ENCODE assay signal across 1 cellular context in the genomic region with DNA sequence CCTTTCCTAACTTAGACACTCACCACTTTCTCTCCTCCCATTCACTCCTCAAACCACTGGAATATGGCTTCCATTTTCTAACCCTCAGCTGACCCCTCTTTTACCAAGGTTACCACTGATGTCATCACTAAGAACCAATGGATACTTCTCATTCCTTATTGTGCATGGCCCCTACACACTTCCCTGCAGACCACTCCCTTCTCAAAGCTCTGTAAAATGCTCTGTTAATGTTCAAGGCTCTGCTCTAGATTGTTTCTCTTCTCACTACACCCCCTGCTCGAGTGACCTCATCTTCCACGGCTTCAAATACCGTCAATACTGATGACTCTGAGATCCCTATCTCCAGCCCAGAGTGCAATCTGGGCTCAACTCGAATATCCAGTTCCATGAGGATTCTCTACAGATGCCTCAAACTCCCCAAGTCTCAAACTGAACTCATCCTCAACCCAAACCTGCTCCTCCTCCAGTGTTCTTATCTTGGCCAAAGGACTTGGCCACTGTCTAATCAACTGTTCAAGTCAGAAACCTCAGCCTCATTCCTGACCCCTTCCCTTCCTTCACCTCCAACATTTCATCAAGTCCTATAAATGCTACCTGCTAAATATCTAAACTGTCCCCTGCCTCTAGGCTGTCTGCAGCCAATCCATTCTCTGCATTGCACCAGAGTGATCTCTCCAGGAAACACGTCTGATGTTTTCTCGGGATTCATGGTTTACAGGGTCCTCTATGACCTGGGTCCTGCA.
A peak's percentile ranks its signal among the peaks of the same experiment; 100 is the strongest.
TF ChIP-seq lines count a peak whose summit lies in the region.

No MANE protein-coding gene starts in this region.

TF ChIP-seq in K562, 482 proteins besides CTCF, POLR2A, EP300 and RAD21 (continued from another document and continues in another):
- TF ChIP-seq, protein P1, sequence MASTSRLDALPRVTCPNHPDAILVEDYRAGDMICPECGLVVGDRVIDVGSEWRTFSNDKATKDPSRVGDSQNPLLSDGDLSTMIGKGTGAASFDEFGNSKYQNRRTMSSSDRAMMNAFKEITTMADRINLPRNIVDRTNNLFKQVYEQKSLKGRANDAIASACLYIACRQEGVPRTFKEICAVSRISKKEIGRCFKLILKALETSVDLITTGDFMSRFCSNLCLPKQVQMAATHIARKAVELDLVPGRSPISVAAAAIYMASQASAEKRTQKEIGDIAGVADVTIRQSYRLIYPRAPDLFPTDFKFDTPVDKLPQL (IDR thresholded peaks at IDR 0.05; ENCODE audit: extremely low read depth, insufficient read length): no peak
- TF ChIP-seq MAFF (IDR thresholded peaks at IDR 0.05; ENCODE audit: low read length) (no peak), ATF6 (CRISPR knock-in tag; IDR thresholded peaks at IDR 0.05) (no peak), CBFA2T3 (IDR thresholded peaks at IDR 0.05) (peak; percentile 49; the same call in 1 of the 2 replicates), RFX7 (CRISPR knock-in tag; IDR thresholded peaks at IDR 0.05) (no peak), SMAD3 (CRISPR knock-in tag; conservative IDR thresholded peaks at IDR 0.05) (no peak), HMBOX1 (IDR thresholded peaks at IDR 0.05) (peak; percentile 65), TRIM24 (IDR thresholded peaks at IDR 0.05) (peak in 1 of 2 experiments; percentile 58; a peak in 2 of 4 replicates), ZNF146 (CRISPR knock-in tag; IDR thresholded peaks at IDR 0.05; ENCODE audit: unreplicated experiment) (no peak), CHD4 (IDR thresholded peaks at IDR 0.05; ENCODE audit: insufficient read depth, insufficient replicate concordance, low read depth, low read length, poor library complexity, severe bottlenecking) (no peak), HNRNPUL1 (IDR thresholded peaks at IDR 0.05; ENCODE audit: low read length) (no peak), ZBTB9 (CRISPR knock-in tag; IDR thresholded peaks at IDR 0.05) (no peak), RBM39 (optimal IDR thresholded peaks at IDR 0.05; ENCODE audit: low read depth, low read length) (no peak), FOSL1 (tag; conservative IDR thresholded peaks at IDR 0.05) (peak; percentile 87), ZNF766 (CRISPR knock-in tag; conservative IDR thresholded peaks at IDR 0.05) (peak; percentile 72), MCM2 (IDR thresholded peaks at IDR 0.05; ENCODE audit: low read depth) (no peak), NELFE (IDR thresholded peaks at IDR 0.05; ENCODE audit: insufficient read depth, insufficient read length) (no peak), MITF (IDR thresholded peaks at IDR 0.05) (no peak), THRA (IDR thresholded peaks at IDR 0.05) (no peak), ELF4 (CRISPR knock-in tag; IDR thresholded peaks at IDR 0.05) (0 out of 2 replicates have a peak, but pooled peaks have one; percentile 28), NCOR1 (IDR thresholded peaks at IDR 0.05) (no peak), XRCC4 (IDR thresholded peaks at IDR 0.05; ENCODE audit: extremely low read depth, insufficient read depth, insufficient read length) (no peak), SREBF1 (IDR thresholded peaks at IDR 0.05; ENCODE audit: borderline replicate concordance, low read depth, low read length) (no peak), ZNF639 (CRISPR knock-in tag; conservative IDR thresholded peaks at IDR 0.05 in 1 of 2, IDR thresholded peaks at IDR 0.05 in 1 of 2) (no peak), PRDM10 (IDR thresholded peaks at IDR 0.05; ENCODE audit: partially characterized antibody) (no peak), HBP1 (CRISPR knock-in tag; IDR thresholded peaks at IDR 0.05) (0 out of 2 replicates have a peak, but pooled peaks have one; percentile 46), SAFB (IDR thresholded peaks at IDR 0.05; ENCODE audit: borderline replicate concordance, low read depth, low read length) (no peak), CEBPG (CRISPR knock-in tag; IDR thresholded peaks at IDR 0.05) (no peak), CEBPG (tag; conservative IDR thresholded peaks at IDR 0.05 in 1 of 2, IDR thresholded peaks at IDR 0.05 in 1 of 2) (no peak), E2F4 (CRISPR knock-in tag; IDR thresholded peaks at IDR 0.05; ENCODE audit: low read depth) (no peak), FOXJ3 (CRISPR knock-in tag; IDR thresholded peaks at IDR 0.05) (no peak), MEF2D (tag; conservative IDR thresholded peaks at IDR 0.05; ENCODE audit: low read depth) (no peak), SMARCA4 (IDR thresholded peaks at IDR 0.05) (peak; percentile 79; the same call in 1 of the 2 replicates), ETV6 (IDR thresholded peaks at IDR 0.05; ENCODE audit: borderline replicate concordance in 1 of 2, low read depth in 2 of 2, low read length in 1 of 2) (no peak), ETV6 (CRISPR knock-in tag; IDR thresholded peaks at IDR 0.05; ENCODE audit: borderline replicate concordance) (no peak)
- TF ChIP-seq, protein P2, sequence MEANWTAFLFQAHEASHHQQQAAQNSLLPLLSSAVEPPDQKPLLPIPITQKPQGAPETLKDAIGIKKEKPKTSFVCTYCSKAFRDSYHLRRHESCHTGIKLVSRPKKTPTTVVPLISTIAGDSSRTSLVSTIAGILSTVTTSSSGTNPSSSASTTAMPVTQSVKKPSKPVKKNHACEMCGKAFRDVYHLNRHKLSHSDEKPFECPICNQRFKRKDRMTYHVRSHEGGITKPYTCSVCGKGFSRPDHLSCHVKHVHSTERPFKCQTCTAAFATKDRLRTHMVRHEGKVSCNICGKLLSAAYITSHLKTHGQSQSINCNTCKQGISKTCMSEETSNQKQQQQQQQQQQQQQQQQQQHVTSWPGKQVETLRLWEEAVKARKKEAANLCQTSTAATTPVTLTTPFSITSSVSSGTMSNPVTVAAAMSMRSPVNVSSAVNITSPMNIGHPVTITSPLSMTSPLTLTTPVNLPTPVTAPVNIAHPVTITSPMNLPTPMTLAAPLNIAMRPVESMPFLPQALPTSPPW (CRISPR knock-in tag; IDR thresholded peaks at IDR 0.05): peak; percentile 42
- TF ChIP-seq, protein P3, sequence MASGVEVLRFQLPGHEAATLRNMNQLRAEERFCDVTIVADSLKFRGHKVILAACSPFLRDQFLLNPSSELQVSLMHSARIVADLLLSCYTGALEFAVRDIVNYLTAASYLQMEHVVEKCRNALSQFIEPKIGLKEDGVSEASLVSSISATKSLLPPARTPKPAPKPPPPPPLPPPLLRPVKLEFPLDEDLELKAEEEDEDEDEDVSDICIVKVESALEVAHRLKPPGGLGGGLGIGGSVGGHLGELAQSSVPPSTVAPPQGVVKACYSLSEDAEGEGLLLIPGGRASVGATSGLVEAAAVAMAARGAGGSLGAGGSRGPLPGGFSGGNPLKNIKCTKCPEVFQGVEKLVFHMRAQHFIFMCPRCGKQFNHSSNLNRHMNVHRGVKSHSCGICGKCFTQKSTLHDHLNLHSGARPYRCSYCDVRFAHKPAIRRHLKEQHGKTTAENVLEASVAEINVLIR (CRISPR knock-in tag; IDR thresholded peaks at IDR 0.05): no peak
